In the genomic region with DNA sequence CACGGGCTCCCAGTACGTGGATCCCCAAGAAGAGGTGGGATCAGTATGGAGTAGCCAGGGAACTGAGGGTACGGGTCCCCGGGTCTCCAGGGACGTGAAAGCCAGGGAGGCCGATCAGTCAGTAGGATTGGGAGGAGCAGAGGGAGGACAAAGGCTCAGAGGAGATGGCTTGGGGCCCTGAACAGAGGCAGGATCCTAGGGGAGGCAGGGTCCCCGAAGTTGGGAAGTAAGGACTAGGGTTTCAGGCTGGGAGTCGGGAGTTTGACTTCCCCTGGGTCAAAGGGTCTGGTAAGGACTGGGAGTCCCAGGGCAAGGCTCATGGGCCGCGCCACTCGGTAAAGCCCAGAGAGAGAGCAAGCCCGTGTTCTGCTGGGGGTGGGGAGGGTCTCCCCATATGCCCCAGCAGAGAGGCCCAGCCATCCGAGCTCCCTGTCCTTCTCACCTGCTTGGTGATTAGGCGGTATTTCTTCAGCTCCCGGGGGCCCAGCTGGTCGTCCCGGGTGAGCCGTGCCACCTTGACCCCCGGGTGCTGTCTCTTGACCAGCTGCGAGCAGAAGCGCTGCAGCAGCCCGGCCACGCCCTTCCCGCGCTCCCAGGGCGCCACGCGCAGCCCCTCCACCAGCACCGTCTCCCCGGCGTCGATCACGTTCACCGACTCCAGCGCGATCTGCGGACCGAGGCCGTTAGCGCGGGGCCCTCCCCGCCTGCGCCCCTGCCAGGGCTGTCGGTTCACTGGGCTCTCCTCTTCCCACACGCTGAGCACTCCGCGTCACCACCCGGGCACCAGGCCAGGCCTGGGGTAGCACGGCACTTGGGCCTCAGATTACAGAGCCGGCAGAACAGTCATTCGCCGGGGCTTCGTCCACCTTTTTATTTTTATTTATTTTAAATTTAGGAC, we compare ENCODE assay signal across 8 cellular contexts. TPM values are rescaled to one million over a fixed set of nuclear protein-coding genes. Genes with fewer than 3 reads are reported as not detected.
DNase-seq lines count a peak whose midpoint lies in the region; ATAC-seq, FAIRE-seq and TF ChIP-seq lines count a peak whose summit lies in the region.

No MANE protein-coding gene starts in this region.

- CTCF ChIA-PET in A549 (lab: Yijun Ruan, JAX) (interaction anchor here (0.5 to 6.7 kb wide), 8 partner anchors 11 to 350 kb away, joined by 3 to 68 read pairs (median 4); a partner anchor contains a TSS), GM10248 (lab: Yijun Ruan, JAX) (interaction anchor here (0.9 to 6.2 kb wide), 8 partner anchors 19 to 213 kb away, joined by 3 to 42 read pairs (median 5); no protein-coding TSS in a partner anchor)

- H3K27ac ChIP-seq in A549 (peak overlapping the region; percentile 52 to 80; a peak in 5 of 6 replicates), GM23338 (ENCODE audit: low read depth) (no peak overlapping the region), pancreas (no peak overlapping the region)

- H3K4me1 Mint-ChIP-seq in GM23338, result peaks cover 48% of the 10 kb centered on the region

- TF ChIP-seq EP300 in A549 (IDR thresholded peaks at IDR 0.05), result no peak

- ATAC-seq in A549 (peak; percentile 48 to 55), GM23338 (peak; percentile 6), pancreas (peak; percentile 77 to 87 (median 86)), HG02884 (IDR thresholded peaks at IDR 0.05; ENCODE audit: unreplicated experiment) (no peak), HG03521 (IDR thresholded peaks at IDR 0.05; ENCODE audit: unreplicated experiment) (no peak)

- FAIRE-seq in A549 (lab: Jason Lieb, UNC) (no peak), pancreas (lab: Jason Lieb, UNC) (no peak)

- no peak for TF ChIP-seq RAD21 in A549 (conservative IDR thresholded peaks at IDR 0.05 in 1 of 2, IDR thresholded peaks at IDR 0.05 in 1 of 2)

- peaks cover 17% of the 10 kb centered on the region for H3F3A ChIP-seq in GM23338 (replicated peaks; ENCODE audit: low read depth)

- peak in 1 of 2 experiments; percentile 69 for DNase-seq in A549 (ENCODE audit: low read depth in 1 of 2, low spot score in 1 of 2)
- peak; percentile 51 for DNase-seq in GM23338 (ENCODE audit: low spot score)
- DNase-seq in RPMI8226, result peak; percentile 93
- DNase-seq in fibroblast of mammary gland (ENCODE audit: low read depth), result peak; percentile 69
- peak; percentile 76 to 95 (median 90) for DNase-seq in pancreas
- no peak for DNase-seq in GM10248 (ENCODE audit: extremely low spot score)

- H4K20me1 ChIP-seq in GM23338 (replicated peaks; ENCODE audit: insufficient read depth), result peaks cover 3% of the 10 kb centered on the region; the same call in 1 of the 2 replicates

- 0 out of 2 replicates have a peak overlapping the region, but pooled peaks have one; percentile 32 for H2AFZ ChIP-seq in GM23338

- H3K4me3 ChIP-seq in A549 (peak overlapping the region; percentile 33), GM23338 (peak overlapping the region; percentile 64), fibroblast of mammary gland (ENCODE audit: control insufficient read depth, low read depth, low read length) (no peak overlapping the region), pancreas (peak overlapping the region in 2 of 4 donors; percentile 16 to 26)

- H3K9me3 Mint-ChIP-seq in GM23338, result peaks cover 4% of the 10 kb centered on the region; the same call in 2 of the 3 replicates

- H3K4me1 ChIP-seq in A549 (peaks cover 55% of the 10 kb centered on the region), GM23338 (ENCODE audit: insufficient read depth) (peaks cover 44% of the 10 kb centered on the region), pancreas (peaks cover 8 to 13% (median 12%) of the 10 kb centered on the region in 3 donors)

- TF ChIP-seq CTCF in A549 (IDR thresholded peaks at IDR 0.05) (no peak), GM23338 (conservative IDR thresholded peaks at IDR 0.05; ENCODE audit: low read depth in 2 of 2) (no peak), fibroblast of mammary gland (conservative IDR thresholded peaks at IDR 0.05; ENCODE audit: control insufficient read depth, insufficient read depth, low read depth, low read length) (no peak), pancreas (IDR thresholded peaks at IDR 0.05) (no peak), GM10248 (IDR thresholded peaks at IDR 0.05; ENCODE audit: control extremely low read depth, extremely low read depth, low read depth, missing control alignments) (no peak)

- peak overlapping the region; percentile 74 for H3K4me3 Mint-ChIP-seq in GM23338

- WGBS in A549 (ENCODE audit: missing lambda C conversion rate), result 19% methylated on average over 31 of the region's 53 CpGs
- 2% methylated on average over 39 to 53 of the region's 53 CpGs for WGBS in pancreas, 2 donors

- POLR2A ChIA-PET in A549 (lab: Yijun Ruan, JAX) (interaction anchor here (1.0 to 1.7 kb wide), 3 partner anchors 8 to 298 kb away, joined by 3 to 16 read pairs (median 4); a partner anchor contains a TSS), GM10248 (lab: Yijun Ruan, JAX) (no interaction called here)

- peaks cover 98% of the 10 kb centered on the region for H3K27me3 Mint-ChIP-seq in GM23338 (ENCODE audit: insufficient read depth, low read depth, poor library complexity)

- H3K27me3 ChIP-seq in GM23338 (ENCODE audit: insufficient read depth) (peaks cover 100% of the 10 kb centered on the region), pancreas (peaks cover 0 to 53% (median 7%) of the 10 kb centered on the region in 4 donors)

- no peaks in the 10 kb centered on the region; the same call in 1 of the 2 replicates for H3K36me3 ChIP-seq in GM23338 (ENCODE audit: insufficient read depth)
- no peaks in the 10 kb centered on the region for H3K36me3 ChIP-seq in pancreas

- no peak for TF ChIP-seq POLR2A in A549 (IDR thresholded peaks at IDR 0.05; ENCODE audit: low read length)

- no peaks in the 10 kb centered on the region for H3K9me3 ChIP-seq in A549
- H3K9me3 ChIP-seq in pancreas, result no peaks in the 10 kb centered on the region

- H3K4me2 ChIP-seq in A549 (peak overlapping the region; percentile 97), GM23338 (peak overlapping the region; percentile 98)

- H3K79me2 ChIP-seq in GM23338 (replicated peaks; ENCODE audit: insufficient read depth), result no peaks in the 10 kb centered on the region

- no peaks in the 10 kb centered on the region; the same call in 2 of the 3 replicates for H3K36me3 Mint-ChIP-seq in GM23338 (ENCODE audit: low read depth)

- intact Hi-C loops in pancreas (cut with DNase I), result no loop called here

- no peaks in the 10 kb centered on the region for H3K9me2 ChIP-seq in GM23338 (ENCODE audit: insufficient read depth)

- no peak overlapping the region for H3K27ac Mint-ChIP-seq in GM23338

RNA-seq across cellular contexts. Expression of a gene that starts 7.0 kb away (rescaled TPM):
- polyA plus RNA-seq in A549 (2011; rRNA removed) (0.03 and 0.05 TPM in 2 replicates), A549 (2017; fragmentation: RNase III; extraction: RNeasy Plus Mini Kit Qiagen cat#74134 plus additional on column Dnase treatment) (0.07 to 0.12 TPM in 2 of 3 replicates, not detected in the other), GM23338 (2016; fragmentation: Nextera tagmentation; extraction: Ambion mirVana) (0.31 and 0.57 TPM in 2 replicates), pancreas (1 to 10 TPM; 1.3 to 3.6 TPM)
- 0.03 and 0.04 TPM in 2 replicates for polyA plus RNA-seq in A549 (2012; cell fraction: cytosol; rRNA removed)
- 0.09 and 0.18 TPM in 2 replicates for polyA plus RNA-seq in A549 (2012; cell fraction: nucleus; rRNA removed)
- not detected in 2 replicates for polyA minus RNA-seq in A549 (2011; rRNA and poly(A)+ RNA removed)
- total RNA-seq in GM23338 (2014; rRNA removed; shearing (Covaris generic)), result 0.21 TPM in 1 of 2 replicates, not detected in the other
- 1 to 10 TPM in 1 of 6 donors, under 1 TPM in 4, not detected in 1; 0.19 to 1.3 (median 0.43) TPM for total RNA-seq in pancreas

RNA-seq across cellular contexts. Expression of a gene that starts 7.7 kb away (rescaled TPM):
- polyA plus RNA-seq in A549 (2011; rRNA removed) (0.16 and 0.21 TPM in 2 replicates), A549 (2017; fragmentation: RNase III; extraction: RNeasy Plus Mini Kit Qiagen cat#74134 plus additional on column Dnase treatment) (1.4 to 2.7 TPM (median 2.0 TPM) in 3 replicates), GM23338 (2016; fragmentation: Nextera tagmentation; extraction: Ambion mirVana) (2.6 and 3.0 TPM in 2 replicates), pancreas (10 to 100 TPM; 15.7 to 82.7 TPM)
- 0.42 and 0.73 TPM in 2 replicates for polyA plus RNA-seq in A549 (2012; cell fraction: cytosol; rRNA removed)
- 0.97 and 1.7 TPM in 2 replicates for polyA plus RNA-seq in A549 (2012; cell fraction: nucleus; rRNA removed)
- polyA minus RNA-seq in A549 (2011; rRNA and poly(A)+ RNA removed), result 0.17 TPM in 1 of 2 replicates, not detected in the other
- total RNA-seq in GM23338 (2014; rRNA removed; shearing (Covaris generic)), result 3.3 and 4.4 TPM in 2 replicates
- total RNA-seq in pancreas, result 10 to 100 TPM in 3 of 6 donors, 1 to 10 TPM in 3; 1.3 to 38.0 (median 18.5) TPM

RNA-seq across cellular contexts. Expression of a gene that starts 18.8 kb away (rescaled TPM):
- 107 and 128 TPM in 2 replicates for polyA plus RNA-seq in A549 (2011; rRNA removed)
- polyA plus RNA-seq in A549 (2012; cell fraction: cytosol; rRNA removed), result 163 and 166 TPM in 2 replicates
- polyA plus RNA-seq in A549 (2012; cell fraction: nucleus; rRNA removed), result 79.8 and 104 TPM in 2 replicates
- polyA plus RNA-seq in A549 (2017; fragmentation: RNase III; extraction: RNeasy Plus Mini Kit Qiagen cat#74134 plus additional on column Dnase treatment), result 181 to 187 TPM (median 182 TPM) in 3 replicates
- polyA minus RNA-seq in A549 (2011; rRNA and poly(A)+ RNA removed), result 48.5 and 54.1 TPM in 2 replicates
- 60.6 and 62.9 TPM in 2 replicates for total RNA-seq in GM23338 (2014; rRNA removed; shearing (Covaris generic))
- polyA plus RNA-seq in GM23338 (2016; fragmentation: Nextera tagmentation; extraction: Ambion mirVana), result 11.5 and 12.2 TPM in 2 replicates
- total RNA-seq in pancreas, result 10 to 100 TPM; 12.0 to 23.1 (median 15.6) TPM
- polyA plus RNA-seq in pancreas, result 10 to 100 TPM; 30.4 to 34.7 TPM

RNA-seq across cellular contexts. Expression of a gene that starts 27.7 kb away (rescaled TPM):
- polyA plus RNA-seq in A549 (2011; rRNA removed) (0.11 and 0.14 TPM in 2 replicates), A549 (2017; fragmentation: RNase III; extraction: RNeasy Plus Mini Kit Qiagen cat#74134 plus additional on column Dnase treatment) (0.09 TPM in 1 of 3 replicates, not detected in the others), GM23338 (2016; fragmentation: Nextera tagmentation; extraction: Ambion mirVana) (0.21 and 0.44 TPM in 2 replicates), pancreas (not detected)
- 0.05 TPM in 1 of 2 replicates, not detected in the other for polyA plus RNA-seq in A549 (2012; cell fraction: cytosol; rRNA removed)
- 0.02 and 0.10 TPM in 2 replicates for polyA plus RNA-seq in A549 (2012; cell fraction: nucleus; rRNA removed)
- 0.44 TPM in 1 of 2 replicates, not detected in the other for polyA minus RNA-seq in A549 (2011; rRNA and poly(A)+ RNA removed)
- 0.85 TPM in 1 of 2 replicates, not detected in the other for total RNA-seq in GM23338 (2014; rRNA removed; shearing (Covaris generic))
- total RNA-seq in pancreas, result not detected

RNA-seq across cellular contexts. Expression of a gene that starts 44.3 kb away (rescaled TPM):
- polyA plus RNA-seq in A549 (2011; rRNA removed) (21.1 and 26.0 TPM in 2 replicates), A549 (2017; fragmentation: RNase III; extraction: RNeasy Plus Mini Kit Qiagen cat#74134 plus additional on column Dnase treatment) (48.7 to 52.8 TPM (median 50.6 TPM) in 3 replicates), GM23338 (2016; fragmentation: Nextera tagmentation; extraction: Ambion mirVana) (33.9 and 35.2 TPM in 2 replicates), pancreas (10 to 100 TPM; 38.8 to 55.7 TPM)
- 56.0 and 62.7 TPM in 2 replicates for polyA plus RNA-seq in A549 (2012; cell fraction: cytosol; rRNA removed)
- polyA plus RNA-seq in A549 (2012; cell fraction: nucleus; rRNA removed), result 167 and 231 TPM in 2 replicates
- polyA minus RNA-seq in A549 (2011; rRNA and poly(A)+ RNA removed), result 23.9 and 27.8 TPM in 2 replicates
- total RNA-seq in GM23338 (2014; rRNA removed; shearing (Covaris generic)), result 28.5 and 40.7 TPM in 2 replicates
- total RNA-seq in pancreas, result 10 to 100 TPM; 27.2 to 54.5 (median 36.8) TPM

Comparison
In these comparisons a context has a peak if more than half of its experiments do, and no peak if none do; other contexts are left out.
1. ATAC-seq: peak in A549 (2 of 2), GM23338 (single experiment) and pancreas (4 of 4); none in HG02884 (single experiment) and HG03521 (single experiment).
2. H3K27ac ChIP-seq: peak in A549 (2 of 2); none in GM23338 (single experiment) and pancreas (0 of 4).